In genomic region chr3:133962879-133963278, GRCh38 we compare ENCODE assay signal across 13 cellular contexts.
DNase-seq lines count a peak whose midpoint lies in the region; TF ChIP-seq lines count a peak whose summit lies in the region.
"Had no signal": no experiment of that assay in that cellular context is flagged by ENCODE, and none has a peak within 500 bp of the region (broad histone marks: within the 10 kb centered on the region; RNA-seq: fewer than 3 reads in every experiment).

No MANE protein-coding gene starts in this region.

- no peaks in the 10 kb centered on the region for H3K36me3 Mint-ChIP-seq in HFFc6 (ENCODE audit: low read depth)
- H3K36me3 Mint-ChIP-seq: naive B cell had no signal

- H3K4me1 Mint-ChIP-seq in HFFc6 (ENCODE audit: low read depth), result peaks cover 16% of the 10 kb centered on the region
- H3K4me1 Mint-ChIP-seq: naive B cell had no signal

- H3K79me2 ChIP-seq in hepatocyte, result no peaks in the 10 kb centered on the region

- H3K9me3 Mint-ChIP-seq in HFFc6, result no peaks in the 10 kb centered on the region
- H3K9me3 Mint-ChIP-seq: endodermal cell had no signal

- TF ChIP-seq CTCF in HFFc6 (IDR thresholded peaks at IDR 0.05) (0 out of 2 replicates have a peak, but pooled peaks have one; percentile 8), astrocyte of the cerebellum (IDR thresholded peaks at IDR 0.05; ENCODE audit: low read depth, low read length, missing control alignments) (peak; percentile 8), hepatocyte (IDR thresholded peaks at IDR 0.05; ENCODE audit: poor library complexity) (no peak)

- DNase-seq in HFFc6 (peak; percentile 66), astrocyte of the cerebellum (ENCODE audit: low read depth) (peak; percentile 36), hepatocyte (ENCODE audit: low spot score) (peak; percentile 73), stromal cell of bone marrow (ENCODE audit: low read depth) (peak; percentile 37), NCI-H345 (lab: John Stamatoyannopoulos, UW) (no peak), NCI-H1694 (lab: John Stamatoyannopoulos, UW) (no peak), 8988T (no peak)
- DNase-seq: body of pancreas, endodermal cell, naive B cell, NCI-H1930, SIG-M5, WERI-Rb-1 had no signal

- no peak overlapping the region for H2AFZ ChIP-seq in hepatocyte

- no peak overlapping the region for H3K4me3 ChIP-seq in astrocyte of the cerebellum (ENCODE audit: low read depth, low read length)
- H3K4me3 ChIP-seq in hepatocyte, result no peak overlapping the region
- H3K4me3 ChIP-seq: body of pancreas had no signal

- H3K9me3 ChIP-seq in hepatocyte (ENCODE audit: low read depth), result no peaks in the 10 kb centered on the region
- H3K9me3 ChIP-seq: body of pancreas had no signal

- H4K20me1 ChIP-seq in hepatocyte (ENCODE audit: insufficient read depth, poor library complexity, severe bottlenecking), result no peaks in the 10 kb centered on the region

- no peak overlapping the region for H3K4me2 ChIP-seq in hepatocyte

- H3K27me3 Mint-ChIP-seq in HFFc6 (ENCODE audit: insufficient read depth), result peaks cover 14% of the 10 kb centered on the region

- 25% methylated on average over 2 of the region's 2 CpGs for WGBS in hepatocyte (ENCODE audit: low lambda C conversion rate, missing lambda C conversion rate)

- in situ Hi-C loops in astrocyte of the cerebellum (cut with HindIII; ENCODE audit: low sequenced_read_pairs), result no loop called here

- no peak overlapping the region for H3K4me3 Mint-ChIP-seq in HFFc6
- H3K4me3 Mint-ChIP-seq: endodermal cell had no signal

- peak overlapping the region; percentile 18; the same call in 1 of the 2 replicates for H3K27ac Mint-ChIP-seq in HFFc6
- H3K27ac Mint-ChIP-seq: endodermal cell had no signal

- no peaks in the 10 kb centered on the region for H3K9me2 ChIP-seq in hepatocyte (replicated peaks; ENCODE audit: insufficient read depth)

- no peaks in the 10 kb centered on the region for H3K36me3 ChIP-seq in hepatocyte (replicated peaks; ENCODE audit: insufficient read depth, low read depth)
- H3K36me3 ChIP-seq: WERI-Rb-1 had no signal

- H3K27ac ChIP-seq in hepatocyte, result no peak overlapping the region
- H3K27ac ChIP-seq: body of pancreas, WERI-Rb-1 had no signal

- no peaks in the 10 kb centered on the region for H3K27me3 ChIP-seq in hepatocyte
- H3K27me3 ChIP-seq: body of pancreas had no signal

- peaks cover 6% of the 10 kb centered on the region for H3K4me1 ChIP-seq in hepatocyte (ENCODE audit: insufficient read depth)
- H3K4me1 ChIP-seq: body of pancreas had no signal

Comparison
In these comparisons a context has a peak if more than half of its experiments do, and no peak if none do; other contexts are left out.
1. DNase-seq: peak in HFFc6 (single experiment), astrocyte of the cerebellum (single experiment), hepatocyte (single experiment) and stromal cell of bone marrow (single experiment); none in NCI-H345 (single experiment), NCI-H1694 (single experiment) and 8988T (single experiment).